In the genomic region with DNA sequence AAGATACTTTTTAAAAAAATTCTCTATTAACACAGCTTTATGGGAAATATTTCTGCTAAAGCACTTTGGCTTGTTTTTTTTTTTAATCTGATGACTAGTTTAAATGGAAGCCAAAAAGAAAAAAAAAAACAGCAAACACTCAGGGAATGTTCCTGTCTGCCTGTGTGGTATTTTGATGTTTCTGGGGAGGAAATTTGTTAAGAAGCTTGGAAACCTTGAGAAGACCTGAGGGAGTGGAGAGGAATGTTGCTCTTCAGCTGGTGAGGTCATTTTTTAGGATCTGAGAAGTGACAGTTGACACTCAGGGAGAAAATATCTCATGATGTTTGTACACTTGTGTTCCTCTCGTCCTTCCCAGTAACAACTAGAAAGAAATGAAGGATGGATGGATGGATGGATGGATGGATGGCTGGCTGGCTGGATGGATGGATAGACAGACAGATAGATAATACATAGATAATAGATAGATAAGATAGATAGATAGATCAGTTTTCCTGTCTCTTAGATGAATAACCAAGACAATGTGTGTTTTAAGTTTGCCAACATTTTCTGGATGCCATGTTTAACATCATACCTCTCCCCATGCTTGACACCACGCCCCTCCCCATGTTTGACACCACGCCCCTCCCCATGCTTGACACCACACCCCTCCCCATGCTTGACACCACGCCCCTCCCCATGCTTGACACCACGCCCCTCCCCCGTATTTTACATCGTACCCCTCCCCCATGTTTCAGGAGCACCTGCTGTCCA, we compare ENCODE assay signal across 11 cellular contexts.
DNase-seq lines count a peak whose midpoint lies in the region; ATAC-seq and TF ChIP-seq lines count a peak whose summit lies in the region.
"Had no signal": no experiment of that assay in that cellular context is flagged by ENCODE, and none has a peak within 500 bp of the region (broad histone marks: within the 10 kb centered on the region; RNA-seq: fewer than 3 reads in every experiment).

No MANE protein-coding gene starts in this region.

- CTCF ChIA-PET in BJ (lab: Yijun Ruan, JAX) = interaction anchor here (1.3 to 1.4 kb wide), 2 partner anchors 44 to 80 kb away, joined by 4 to 5 read pairs; no protein-coding TSS in a partner anchor

- H3K4ac ChIP-seq in trophoblast cell (ENCODE audit: low read depth, low read length) = peak overlapping the region; percentile 4

- H4K20me1 ChIP-seq in Karpas-422 (ENCODE audit: insufficient read depth, low read depth, low read length) = no peaks in the 10 kb centered on the region

- no peak for TF ChIP-seq CTCF in BJ (IDR thresholded peaks at IDR 0.05; ENCODE audit: insufficient read depth, low read depth, low read length)
- no peak for TF ChIP-seq CTCF in RWPE2 (IDR thresholded peaks at IDR 0.05; ENCODE audit: poor library complexity, severe bottlenecking)
- TF ChIP-seq CTCF in esophagus muscularis mucosa (IDR thresholded peaks at IDR 0.05) = no peak
- no peak for TF ChIP-seq CTCF in transverse colon (IDR thresholded peaks at IDR 0.05)

- DNase-seq in BJ (ENCODE audit: low read depth) = peak; percentile 89
- DNase-seq in RWPE2 (ENCODE audit: low spot score) = no peak
- DNase-seq in esophagus muscularis mucosa (ENCODE audit: extremely low spot score) = no peak
- DNase-seq in trophoblast cell = peak; percentile 74 to 96
- DNase-seq in T1000 (lab: John Stamatoyannopoulos, UW) = no peak
- no peak for DNase-seq in transverse colon
- DNase-seq in Karpas-422 = no peak
- DNase-seq: activated CD8-positive, alpha-beta memory T cell treated with anti-CD3 and anti-CD28 coated beads, Interleukin-2, amount 50 U/mL, for 48 hours; left colon had no signal

- peaks cover 43% of the 10 kb centered on the region for H3K4me1 ChIP-seq in RWPE2 (ENCODE audit: insufficient read depth, poor library complexity, severe bottlenecking)
- H3K4me1 ChIP-seq in esophagus muscularis mucosa = peaks cover 17 to 56% (median 48%) of the 10 kb centered on the region in 4 donors
- H3K4me1 ChIP-seq in trophoblast cell (ENCODE audit: control insufficient read depth in 1 of 2, insufficient read depth in 2 of 2, low read length in 2 of 2) = peaks cover 31 to 34% of the 10 kb centered on the region in 2 experiments
- no peaks in the 10 kb centered on the region for H3K4me1 ChIP-seq in transverse colon
- peaks cover 24% of the 10 kb centered on the region for H3K4me1 ChIP-seq in Karpas-422 (ENCODE audit: low read length)

- H3K9me2 ChIP-seq in Karpas-422 (replicated peaks; ENCODE audit: insufficient read depth, low read length) = no peaks in the 10 kb centered on the region

- ATAC-seq in RWPE2 (ENCODE audit: low read depth) (peak; percentile 54), GM18502 (IDR thresholded peaks at IDR 0.05; ENCODE audit: poor library complexity, unreplicated experiment) (no peak)
- ATAC-seq: left colon had no signal

- H3K27me3 ChIP-seq in BJ (ENCODE audit: control insufficient read depth, insufficient read depth, low read length) = no peaks in the 10 kb centered on the region
- H3K27me3 ChIP-seq in RWPE2 (ENCODE audit: insufficient read depth, poor library complexity, severe bottlenecking) = no peaks in the 10 kb centered on the region
- H3K27me3 ChIP-seq in esophagus muscularis mucosa = no peaks in the 10 kb centered on the region
- H3K27me3 ChIP-seq in trophoblast cell (ENCODE audit: insufficient read depth, low read length) = no peaks in the 10 kb centered on the region
- H3K27me3 ChIP-seq in transverse colon = no peaks in the 10 kb centered on the region
- H3K27me3 ChIP-seq in Karpas-422 (ENCODE audit: low read length) = no peaks in the 10 kb centered on the region

- H3K14ac ChIP-seq in trophoblast cell (ENCODE audit: low read length) = no peak overlapping the region

- peaks cover 16% of the 10 kb centered on the region for H3K79me1 ChIP-seq in trophoblast cell (ENCODE audit: low read length)

- 77% methylated on average over 7 of the region's 7 CpGs for WGBS in esophagus muscularis mucosa
- WGBS in trophoblast cell (ENCODE audit: extremely low coverage, insufficient coverage, insufficient read length) = no CpG with 5 or more reads among the region's 7 CpGs
- WGBS in transverse colon (ENCODE audit: low coverage in 1 of 2), 2 donors = 68 to 74% methylated on average over 7 of the region's 7 CpGs

- H3K23ac ChIP-seq in trophoblast cell (ENCODE audit: low read length) = no peak overlapping the region

- no peak overlapping the region for H2BK12ac ChIP-seq in trophoblast cell (ENCODE audit: low read length)

- no peak overlapping the region for H2AFZ ChIP-seq in trophoblast cell (ENCODE audit: insufficient read depth, low read length, poor library complexity)
- no peak overlapping the region for H2AFZ ChIP-seq in Karpas-422 (ENCODE audit: low read length)

- H3K18ac ChIP-seq in trophoblast cell (ENCODE audit: low read length) = no peak overlapping the region

- in situ Hi-C loops in transverse colon (cut with MboI; ENCODE audit: low pct_ligation_motif_present in 1 of 4, low pct_unique_long_range_greater_than_20kb in 1 of 4, low sequenced_read_pairs in 3 of 4) = no loop called here

- peak overlapping the region; percentile 51 for H3K4me2 ChIP-seq in trophoblast cell (ENCODE audit: low read length)
- H3K4me2 ChIP-seq in Karpas-422 (ENCODE audit: low read depth, low read length, poor library complexity, severe bottlenecking) = no peak overlapping the region

- no peak overlapping the region for H3K9ac ChIP-seq in trophoblast cell (ENCODE audit: low read length)
- H3K9ac ChIP-seq in Karpas-422 (ENCODE audit: low read length) = no peak overlapping the region

- no peak overlapping the region for H3K4me3 ChIP-seq in BJ (ENCODE audit: low read depth, low read length)
- H3K4me3 ChIP-seq in RWPE2 (ENCODE audit: severe bottlenecking) = no peak overlapping the region
- H3K4me3 ChIP-seq in esophagus muscularis mucosa = no peak overlapping the region
- H3K4me3 ChIP-seq in trophoblast cell (ENCODE audit: low read depth, low read length) = no peak overlapping the region
- no peak overlapping the region for H3K4me3 ChIP-seq in transverse colon
- no peak overlapping the region for H3K4me3 ChIP-seq in Karpas-422 (ENCODE audit: low read length)
- H3K4me3 ChIP-seq: skin epidermis had no signal

- peak overlapping the region; percentile 21 for H4K8ac ChIP-seq in trophoblast cell (ENCODE audit: low read depth, low read length)

- no peaks in the 10 kb centered on the region for H3K79me2 ChIP-seq in trophoblast cell (ENCODE audit: control insufficient read depth, insufficient read depth, low read length, poor library complexity)
- H3K79me2 ChIP-seq in Karpas-422 (ENCODE audit: low read length) = no peaks in the 10 kb centered on the region

- TF ChIP-seq POLR2A in esophagus muscularis mucosa (IDR thresholded peaks at IDR 0.05; ENCODE audit: low read depth) (no peak), transverse colon (IDR thresholded peaks at IDR 0.05) (no peak)

- H4K91ac ChIP-seq in trophoblast cell (ENCODE audit: low read depth, low read length) = peak overlapping the region; percentile 57

- H3K27ac ChIP-seq in RWPE2 (ENCODE audit: poor library complexity, severe bottlenecking) (peak overlapping the region; percentile 99), esophagus muscularis mucosa (replicated peaks in 1 of 4) (peak overlapping the region; percentile 68 to 87 (median 84)), trophoblast cell (ENCODE audit: low read depth, low read length) (peak overlapping the region; percentile 91), transverse colon (peak overlapping the region in 2 of 4 donors; percentile 2 to 55), Karpas-422 (ENCODE audit: low read length) (no peak overlapping the region)

- H2AK5ac ChIP-seq in trophoblast cell (ENCODE audit: low read length) = peak overlapping the region; percentile 48

- TF ChIP-seq EP300 in esophagus muscularis mucosa (IDR thresholded peaks at IDR 0.05) (no peak), transverse colon (IDR thresholded peaks at IDR 0.05; ENCODE audit: low read depth) (no peak)

- no peak overlapping the region for H4K12ac ChIP-seq in trophoblast cell (ENCODE audit: low read depth, low read length)

- POLR2A ChIA-PET in BJ (lab: Charles Lee) = interaction anchor here (0.6 to 0.7 kb wide), 10 partner anchors 11 to 872 kb away, joined by 3 to 7 read pairs (median 4); no protein-coding TSS in a partner anchor

- peak overlapping the region; percentile 57 for H2BK5ac ChIP-seq in trophoblast cell (ENCODE audit: low read depth, low read length, poor library complexity)

- H3K9me3 ChIP-seq in RWPE2 (ENCODE audit: severe bottlenecking) = no peaks in the 10 kb centered on the region
- H3K9me3 ChIP-seq in esophagus muscularis mucosa = no peaks in the 10 kb centered on the region
- no peaks in the 10 kb centered on the region for H3K9me3 ChIP-seq in trophoblast cell (ENCODE audit: insufficient read depth, low read depth, low read length)
- no peaks in the 10 kb centered on the region for H3K9me3 ChIP-seq in transverse colon
- no peaks in the 10 kb centered on the region for H3K9me3 ChIP-seq in Karpas-422 (ENCODE audit: low read length)

- H2BK120ac ChIP-seq in trophoblast cell (ENCODE audit: insufficient read depth, low read length, poor library complexity) = peak overlapping the region; percentile 24

- peaks cover 6% of the 10 kb centered on the region for H3K36me3 ChIP-seq in BJ (ENCODE audit: control insufficient read depth, insufficient read depth, low read length)
- H3K36me3 ChIP-seq in RWPE2 (ENCODE audit: low read depth) = peaks cover 2% of the 10 kb centered on the region; the same call in 1 of the 2 replicates
- peaks cover 0 to 32% (median 17%) of the 10 kb centered on the region in 4 donors for H3K36me3 ChIP-seq in esophagus muscularis mucosa
- H3K36me3 ChIP-seq in trophoblast cell (ENCODE audit: control insufficient read depth in 1 of 2, insufficient read depth in 2 of 2, low read length in 2 of 2) = peaks cover 6% of the 10 kb centered on the region in 2 experiments
- no peaks in the 10 kb centered on the region for H3K36me3 ChIP-seq in transverse colon
- H3K36me3 ChIP-seq in Karpas-422 (ENCODE audit: insufficient read depth, low read length) = no peaks in the 10 kb centered on the region

- intact Hi-C loops in esophagus muscularis mucosa (cut with DNase I) (no loop called here), transverse colon (cut with DNase I; ENCODE audit: low total_unique reads) (no loop called here)

Comparison
In these comparisons a context has a peak if more than half of its experiments do, and no peak if none do; other contexts are left out.
1. DNase-seq: peak in BJ (single experiment) and trophoblast cell (2 of 2); none in RWPE2 (single experiment), esophagus muscularis mucosa (single experiment), T1000 (single experiment), transverse colon (single experiment) and Karpas-422 (single experiment).